8 cellular contexts compared by ENCODE assay signal in the genomic region with DNA sequence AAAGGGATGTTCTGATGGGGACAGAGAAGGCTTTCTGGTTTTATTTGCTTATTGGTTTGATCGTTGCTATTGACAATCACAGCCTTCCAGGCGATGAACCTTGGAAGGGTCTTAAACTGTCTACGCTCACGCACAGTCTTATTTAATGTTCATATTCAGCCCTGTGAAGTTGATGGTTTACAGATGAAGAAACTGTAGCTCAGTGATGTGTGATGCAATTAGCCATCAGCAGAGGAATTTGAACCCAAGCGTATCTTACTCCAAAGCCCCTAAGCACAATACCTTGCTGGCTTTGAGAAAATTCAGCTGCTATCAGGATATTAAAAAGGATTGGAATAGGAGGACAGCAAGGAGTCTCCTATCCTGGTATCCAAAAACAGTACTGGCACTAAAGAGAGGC.
"Had no signal": no experiment of that assay in that cellular context is flagged by ENCODE, and none has a peak within 500 bp of the region (broad histone marks: within the 10 kb centered on the region; RNA-seq: fewer than 3 reads in every experiment).

No MANE protein-coding gene starts in this region.

- ATAC-seq: HCT116, K562 had no signal

- H3K27ac Mint-ChIP-seq: HFFc6 had no signal

- H3K4me3 ChIP-seq: HAP-1, K562 had no signal

- DNase-seq: GOT3, H7, HFFc6, IMR-90 had no signal

- H3K9me3 ChIP-seq: HAP-1 had no signal

- H3K36me3 ChIP-seq: HAP-1 had no signal

- H3K9me3 Mint-ChIP-seq: HFFc6 had no signal

- H3K27ac ChIP-seq: HL-60 had no signal

- H3K4me3 Mint-ChIP-seq: HFFc6 had no signal
